In the genomic region with DNA sequence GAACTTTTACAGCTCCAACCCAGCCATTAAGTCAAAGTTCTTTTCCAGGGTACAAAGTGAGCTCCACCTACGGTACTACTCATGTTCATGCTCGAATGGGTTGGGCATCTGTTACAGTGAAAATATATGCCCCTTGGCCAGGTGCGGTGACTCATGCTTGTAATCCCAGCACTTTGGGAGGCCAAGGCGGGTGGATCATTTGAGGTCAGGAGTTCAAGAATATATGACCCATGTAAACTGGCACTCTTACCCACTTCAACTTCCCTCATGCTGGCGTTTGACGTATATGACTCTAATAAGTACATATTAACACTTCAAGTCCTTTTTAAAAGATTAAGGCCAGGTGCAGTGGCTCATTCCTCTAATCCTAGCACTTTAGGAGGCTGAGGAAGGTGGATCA, we compare ENCODE assay signal across 21 cellular contexts.
A peak's percentile ranks its signal among the peaks of the same experiment; 100 is the strongest.
DNase-seq lines count a peak whose midpoint lies in the region; FAIRE-seq and TF ChIP-seq lines count a peak whose summit lies in the region.
"Had no signal": no experiment of that assay in that cellular context is flagged by ENCODE, and none has a peak within 500 bp of the region (broad histone marks: within the 10 kb centered on the region; RNA-seq: fewer than 3 reads in every experiment).

No MANE protein-coding gene starts in this region.

- FAIRE-seq in bronchial epithelial cell (lab: Jason Lieb, UNC) = no peak
- FAIRE-seq: frontal cortex had no signal

- no peak overlapping the region for H3K27ac ChIP-seq in tibial artery
- H3K27ac ChIP-seq in adrenal gland = no peak overlapping the region
- H3K27ac ChIP-seq: prostate gland had no signal

- WGBS in adrenal gland, 4 donors = 81 to 89% (median 86%) methylated on average over 6 of the region's 6 CpGs

- H3K9me3 ChIP-seq in tibial artery = peaks cover 0 to under 1% (median 0%) of the 10 kb centered on the region in 3 donors
- peaks cover 0 to 7% (median 0%) of the 10 kb centered on the region in 3 donors for H3K9me3 ChIP-seq in adrenal gland (replicated peaks in 1 of 3)
- H3K9me3 ChIP-seq: prostate gland had no signal

- H3K4me3 ChIP-seq in bronchial epithelial cell (ENCODE audit: low read depth, low read length) (no peak overlapping the region), tibial artery (no peak overlapping the region), adrenal gland (no peak overlapping the region), H7 (ENCODE audit: insufficient read depth, low read depth, low read length) (no peak overlapping the region)
- H3K4me3 ChIP-seq: prostate gland had no signal

- intact Hi-C loops in tibial artery (cut with DNase I; ENCODE audit: low total_unique reads) (no loop called here), adrenal gland (cut with DNase I) (no loop called here)

- no peak for TF ChIP-seq POLR2A in adrenal gland (IDR thresholded peaks at IDR 0.05)

- H3K36me3 ChIP-seq in bronchial epithelial cell (ENCODE audit: control insufficient read depth, insufficient read depth, low read length) (no peaks in the 10 kb centered on the region), tibial artery (no peaks in the 10 kb centered on the region), adrenal gland (replicated peaks in 1 of 2) (no peaks in the 10 kb centered on the region), H7 (replicated peaks; ENCODE audit: control insufficient read depth, insufficient read depth, low read length) (no peaks in the 10 kb centered on the region)
- H3K36me3 ChIP-seq: prostate gland had no signal

- H3K4me1 ChIP-seq in tibial artery (no peaks in the 10 kb centered on the region), adrenal gland (replicated peaks in 1 of 2) (no peaks in the 10 kb centered on the region)
- H3K4me1 ChIP-seq: prostate gland had no signal

- TF ChIP-seq CTCF in bronchial epithelial cell (IDR thresholded peaks at IDR 0.05; ENCODE audit: insufficient read depth, low read length, severe bottlenecking) = no peak
- no peak for TF ChIP-seq CTCF in tibial artery (IDR thresholded peaks at IDR 0.05)
- TF ChIP-seq CTCF in adrenal gland (IDR thresholded peaks at IDR 0.05) = no peak

- DNase-seq in NCI-H1417 (lab: John Stamatoyannopoulos, UW) (peak in 2 of 3 experiments; percentile 3 to 65), NCI-H1417 treated with DMSO at 0.1 percent for 48 hours (lab: John Stamatoyannopoulos, UW) (no peak), NCI-H510A (lab: John Stamatoyannopoulos, UW) (peak; percentile 96), bronchial epithelial cell (ENCODE audit: low read depth) (peak; percentile 79), renal cortical epithelial cell (ENCODE audit: low read depth) (peak; percentile 87), tibial artery (no peak), adrenal gland (no peak), H7 (no peak)
- DNase-seq: activated CD4-positive, alpha-beta T cell treated with anti-CD3 and anti-CD28 coated beads for 4 hours; activated CD8-positive, alpha-beta memory T cell treated with anti-CD3 and anti-CD28 coated beads, Interleukin-2, amount 50 U/mL, for 4 hours; activated gamma-delta T cell; anterior cingulate cortex; C1 segment of cervical spinal cord; Karpas-422; mesendoderm; NCI-H187; nephron progenitor cell; SIG-M5; stimulated activated naive CD4-positive, alpha-beta T cell had no signal

- H3K27me3 ChIP-seq in bronchial epithelial cell (ENCODE audit: control insufficient read depth, insufficient read depth, low read length) = no peaks in the 10 kb centered on the region
- no peaks in the 10 kb centered on the region for H3K27me3 ChIP-seq in tibial artery
- no peaks in the 10 kb centered on the region for H3K27me3 ChIP-seq in adrenal gland
- H3K27me3 ChIP-seq in H7 (ENCODE audit: control insufficient read depth, insufficient read depth, low read length) = no peaks in the 10 kb centered on the region

Comparison
In these comparisons a context has a peak if more than half of its experiments do, and no peak if none do; other contexts are left out.
1. DNase-seq: peak in NCI-H1417 (2 of 3), NCI-H510A (single experiment), bronchial epithelial cell (single experiment) and renal cortical epithelial cell (single experiment); none in NCI-H1417 treated with DMSO at 0.1 percent for 48 hours (single experiment), tibial artery (0 of 2), adrenal gland (0 of 7) and H7 (single experiment).